In genomic region chr22:28772633-28773460, GRCh38 we compare ENCODE assay signal across 8 cellular contexts. TPM values are rescaled to one million over a fixed set of nuclear protein-coding genes. Genes with fewer than 3 reads are reported as not detected.
DNase-seq lines count a peak whose midpoint lies in the region; ATAC-seq and TF ChIP-seq lines count a peak whose summit lies in the region.

A gene with protein sequence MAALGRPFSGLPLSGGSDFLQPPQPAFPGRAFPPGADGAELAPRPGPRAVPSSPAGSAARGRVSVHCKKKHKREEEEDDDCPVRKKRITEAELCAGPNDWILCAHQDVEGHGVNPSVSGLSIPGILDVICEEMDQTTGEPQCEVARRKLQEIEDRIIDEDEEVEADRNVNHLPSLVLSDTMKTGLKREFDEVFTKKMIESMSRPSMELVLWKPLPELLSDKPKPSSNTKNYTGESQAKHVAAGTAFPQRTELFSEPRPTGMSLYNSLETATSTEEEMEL (plus strand): TSS chr22:28772695. CDS start chr22:28772850, 155 bp downstream.

- peak within 1 kb of the TSS; percentile 72 to 96 (median 84) for H3K4me3 ChIP-seq in fibroblast of lung (replicated peaks in 1 of 4; ENCODE audit: control extremely low read depth in 1 of 4, insufficient read depth in 1 of 4, low read depth in 3 of 4, low read length in 4 of 4)

- DNase-seq in ELF-1 (ENCODE audit: low read depth, low spot score) (peak; percentile 96), GOT3 (lab: John Stamatoyannopoulos, UW) (peak; percentile 57), RPMI7951 (ENCODE audit: low read depth) (peak; percentile 91), fibroblast of lung (ENCODE audit: low read depth in 2 of 2) (peak; percentile 95 to 97)
- DNase-seq in naive thymus-derived CD8-positive, alpha-beta T cell, result peak; percentile 84 to 96 (median 90)
- peak; percentile 90 for DNase-seq in stimulated activated naive B cell treated with anti-CD40 and anti-IgM and Interleukin-4, amounts not matched to agents 10 μg/mL and 1 μg/mL and 100 μg/mL, for 72 hours

- peaks cover 46% of the 10 kb centered on the region for H3K36me3 Mint-ChIP-seq in activated T-helper 17 cell treated with anti-CD3 and anti-CD28 coated beads, Interleukin-2, amount 50 U/mL, for 72 hours (ENCODE audit: low read depth)
- peaks cover 5 to 40% (median 10%) of the 10 kb centered on the region in 3 donors for H3K36me3 Mint-ChIP-seq in naive thymus-derived CD8-positive, alpha-beta T cell
- H3K36me3 Mint-ChIP-seq in stimulated activated naive B cell treated with anti-CD40 and anti-IgM and Interleukin-4, amounts not matched to agents 10 μg/mL and 1 μg/mL and 100 μg/mL, for 72 hours, result peaks cover 16 to 25% of the 10 kb centered on the region in 2 donors

- no peaks in the 10 kb centered on the region for H3K9me3 Mint-ChIP-seq in activated T-helper 17 cell treated with anti-CD3 and anti-CD28 coated beads, Interleukin-2, amount 50 U/mL, for 72 hours
- peaks cover 0 to 3% (median 0%) of the 10 kb centered on the region in 9 donors for H3K9me3 Mint-ChIP-seq in naive thymus-derived CD8-positive, alpha-beta T cell
- peaks cover 2 to 5% of the 10 kb centered on the region in 2 donors for H3K9me3 Mint-ChIP-seq in stimulated activated naive B cell treated with anti-CD40 and anti-IgM and Interleukin-4, amounts not matched to agents 10 μg/mL and 1 μg/mL and 100 μg/mL, for 72 hours

- peaks cover 12% of the 10 kb centered on the region for H3K4me1 Mint-ChIP-seq in activated T-helper 17 cell treated with anti-CD3 and anti-CD28 coated beads, Interleukin-2, amount 50 U/mL, for 72 hours
- H3K4me1 Mint-ChIP-seq in naive thymus-derived CD8-positive, alpha-beta T cell, result peaks cover 15 to 40% (median 33%) of the 10 kb centered on the region in 4 donors
- peaks cover 15 to 32% of the 10 kb centered on the region in 2 donors for H3K4me1 Mint-ChIP-seq in stimulated activated naive B cell treated with anti-CD40 and anti-IgM and Interleukin-4, amounts not matched to agents 10 μg/mL and 1 μg/mL and 100 μg/mL, for 72 hours

- H3K9ac ChIP-seq in fibroblast of lung (ENCODE audit: insufficient read depth, low read length), result peak within 1 kb of the TSS; percentile 89

- H3K4me3 Mint-ChIP-seq in activated T-helper 17 cell treated with anti-CD3 and anti-CD28 coated beads, Interleukin-2, amount 50 U/mL, for 72 hours, result peak within 1 kb of the TSS; percentile 87
- peak within 1 kb of the TSS; percentile 91 to 100 (median 96) for H3K4me3 Mint-ChIP-seq in naive thymus-derived CD8-positive, alpha-beta T cell
- H3K4me3 Mint-ChIP-seq in stimulated activated naive B cell treated with anti-CD40 and anti-IgM and Interleukin-4, amounts not matched to agents 10 μg/mL and 1 μg/mL and 100 μg/mL, for 72 hours, result peak within 1 kb of the TSS; percentile 93

- H3K27ac Mint-ChIP-seq in activated T-helper 17 cell treated with anti-CD3 and anti-CD28 coated beads, Interleukin-2, amount 50 U/mL, for 72 hours, result peak within 1 kb of the TSS; percentile 93
- peak within 1 kb of the TSS; percentile 88 to 98 (median 94) for H3K27ac Mint-ChIP-seq in naive thymus-derived CD8-positive, alpha-beta T cell
- peak within 1 kb of the TSS; percentile 97 for H3K27ac Mint-ChIP-seq in stimulated activated naive B cell treated with anti-CD40 and anti-IgM and Interleukin-4, amounts not matched to agents 10 μg/mL and 1 μg/mL and 100 μg/mL, for 72 hours

- peak within 1 kb of the TSS; percentile 56 for H3K4me2 ChIP-seq in fibroblast of lung (ENCODE audit: extremely low read depth, insufficient read depth, low read length)

- peak; percentile 85 for ATAC-seq in activated T-helper 17 cell treated with anti-CD3 and anti-CD28 coated beads, Interleukin-2, amount 50 U/mL, for 72 hours (replicated peaks)
- peak; percentile 92 to 94 for ATAC-seq in naive thymus-derived CD8-positive, alpha-beta T cell
- ATAC-seq in stimulated activated naive B cell treated with anti-CD40 and anti-IgM and Interleukin-4, amounts not matched to agents 10 μg/mL and 1 μg/mL and 100 μg/mL, for 72 hours (replicated peaks), result peak; percentile 95 to 97

- H3K36me3 ChIP-seq in fibroblast of lung (ENCODE audit: control insufficient read depth, insufficient read depth, low read length), result no peaks in the 10 kb centered on the region

- no peaks in the 10 kb centered on the region for H4K20me1 ChIP-seq in fibroblast of lung (ENCODE audit: control insufficient read depth, extremely low read depth, insufficient read depth, low read length)

- H3K4me1 ChIP-seq in fibroblast of lung (ENCODE audit: control insufficient read depth, extremely low read depth, insufficient read depth, low read length), result no peaks in the 10 kb centered on the region

- peak within 1 kb of the TSS; percentile 81 for H3K27ac ChIP-seq in fibroblast of lung (ENCODE audit: insufficient read depth, low read length)

- no peaks in the 10 kb centered on the region for H3K27me3 ChIP-seq in fibroblast of lung (ENCODE audit: control insufficient read depth, insufficient read depth, low read length)

- peak within 1 kb of the TSS; percentile 77 for H2AFZ ChIP-seq in fibroblast of lung (ENCODE audit: low read length)

- H3K27me3 Mint-ChIP-seq in activated T-helper 17 cell treated with anti-CD3 and anti-CD28 coated beads, Interleukin-2, amount 50 U/mL, for 72 hours, result no peaks in the 10 kb centered on the region
- H3K27me3 Mint-ChIP-seq in naive thymus-derived CD8-positive, alpha-beta T cell, result no peaks in the 10 kb centered on the region
- H3K27me3 Mint-ChIP-seq in stimulated activated naive B cell treated with anti-CD40 and anti-IgM and Interleukin-4, amounts not matched to agents 10 μg/mL and 1 μg/mL and 100 μg/mL, for 72 hours, result no peaks in the 10 kb centered on the region

- H3K79me2 ChIP-seq in fibroblast of lung (ENCODE audit: control insufficient read depth, insufficient read depth, low read length), result peaks cover 32% of the 10 kb centered on the region

- H3K9me3 ChIP-seq in fibroblast of lung (ENCODE audit: control insufficient read depth, insufficient read depth, low read depth, low read length), result no peaks in the 10 kb centered on the region

- POLR2A ChIA-PET in naive thymus-derived CD8-positive, alpha-beta T cell (lab: Charles Lee), result interaction anchor here (1.0 to 2.1 kb wide), 9 partner anchors 17 to 57 kb away, joined by 3 to 24 read pairs (median 5); partner anchors contain the start of genes CHEK2, HSCB and XBP1

- peak; percentile 56 for TF ChIP-seq CTCF in LNCAP (IDR thresholded peaks at IDR 0.05)
- TF ChIP-seq CTCF in fibroblast of lung (conservative IDR thresholded peaks at IDR 0.05 in 1 of 2, IDR thresholded peaks at IDR 0.05 in 1 of 2; ENCODE audit: low read depth in 1 of 2, low read length in 2 of 2), result no peak

RNA-seq across cellular contexts. Expression of the gene that starts here (rescaled TPM):
- 19.2 TPM in 2 replicates for total RNA-seq in RPMI7951 (2014; rRNA removed; shearing (Covaris generic))
- 10 to 100 TPM; 16.0 to 20.0 TPM for total RNA-seq in activated T-helper 17 cell treated with anti-CD3 and anti-CD28 coated beads, Interleukin-2, amount 50 U/mL, for 72 hours
- 12.4 and 18.7 TPM in 2 replicates for total RNA-seq in fibroblast of lung
- polyA plus RNA-seq in fibroblast of lung, result 14.2 and 16.7 TPM in 2 replicates
- polyA plus RNA-seq in fibroblast of lung (2012), result 8.1 and 9.8 TPM in 2 replicates
- 1.5 and 6.3 TPM in 2 replicates for polyA minus RNA-seq in fibroblast of lung (ENCODE audit: low replicate concordance)
- total RNA-seq in naive thymus-derived CD8-positive, alpha-beta T cell, result 10 to 100 TPM; 16.6 to 17.6 TPM
- polyA plus RNA-seq in naive thymus-derived CD8-positive, alpha-beta T cell, result 10 to 100 TPM in 1 of 3 donors, 1 to 10 TPM in 2; 7.2 to 11.1 (median 7.7) TPM

Comparison
In these comparisons a context has a peak if more than half of its experiments do, and no peak if none do; other contexts are left out.
1. Peak in every context shown above with its lines: DNase-seq, ATAC-seq, H3K4me3 ChIP-seq and H3K27ac ChIP-seq.